ENCODE assay signal across 34 cellular contexts in the genomic region with DNA sequence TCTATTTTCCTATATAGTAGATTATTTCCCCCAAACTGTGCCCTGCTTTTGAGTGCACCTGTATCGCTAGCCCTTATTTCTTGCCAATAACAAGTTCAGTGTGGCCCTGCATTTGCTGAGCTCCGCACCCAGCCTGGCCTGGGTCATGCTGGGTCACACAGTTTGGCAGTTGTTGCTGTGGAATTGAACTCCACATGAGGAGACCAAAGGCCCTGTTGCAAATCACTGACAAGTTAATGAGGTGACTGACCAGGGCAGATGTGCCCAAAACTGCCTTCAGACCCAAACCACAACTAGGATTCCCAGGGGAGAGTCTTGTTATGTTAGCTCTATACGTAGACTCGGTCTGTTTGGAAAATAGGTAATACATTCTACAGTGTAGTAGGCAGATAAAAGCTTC. TPM values are rescaled to one million over a fixed set of nuclear protein-coding genes. Genes with fewer than 3 reads are reported as not detected.
"Had no signal": no experiment of that assay in that cellular context is flagged by ENCODE, and none has a peak within 500 bp of the region (broad histone marks: within the 10 kb centered on the region; RNA-seq: fewer than 3 reads in every experiment).

No MANE protein-coding gene starts in this region.

- H3K4me3 ChIP-seq: heart right ventricle, neural progenitor cell, smooth muscle cell, uterus had no signal

- H2AFZ ChIP-seq: neural progenitor cell, parathyroid adenoma had no signal

- H3K4me3 Mint-ChIP-seq: activated CD4-positive, alpha-beta memory T cell treated with anti-CD3 and anti-CD28 coated beads for 36 hours; activated CD4-positive, alpha-beta T cell treated with anti-CD3 and anti-CD28 coated beads, Interleukin-2, amount 10 ng/mL, durations not matched to agents 24 days and 14 days; activated naive CD4-positive, alpha-beta T cell treated with anti-CD3 and anti-CD28 coated beads, Interleukin-2, amount 10 ng/mL, durations not matched to agents 7 days and 5 days; activated naive CD8-positive, alpha-beta T cell treated with anti-CD3 and anti-CD28 coated beads, Interleukin-2, amount 10 ng/mL, durations not matched to agents 7 days and 5 days; mesothelial cell of epicardium; naive thymus-derived CD8-positive, alpha-beta T cell; neural progenitor cell; stimulated activated memory B cell treated with anti-CD40 and anti-IgM and Interleukin-4, amounts not matched to agents 10 μg/mL and 1 μg/mL and 100 μg/mL, for 72 hours; stimulated activated naive CD8-positive, alpha-beta T cell treated with anti-CD3 and anti-CD28 coated beads, Interleukin-15, amount 100 ng/mL, for 72 hours; T-helper 1 cell treated with Interleukin-12 subunit alpha and Interleukin-12 subunit beta and Interleukin-4 antibody, amounts not matched to agents 30 μg/mL and 1 μg/mL, for 36 hours; type B pancreatic cell had no signal

- H3K36me3 ChIP-seq: brain microvascular endothelial cell, heart right ventricle, neural progenitor cell, uterus had no signal

- H3K27me3 ChIP-seq: brain microvascular endothelial cell, foreskin keratinocyte, heart right ventricle, neural progenitor cell, uterus had no signal

- H3K4me2 ChIP-seq: neural progenitor cell, smooth muscle cell had no signal

- H3K79me2 ChIP-seq: parathyroid adenoma had no signal

- H3K9ac ChIP-seq: neural progenitor cell, parathyroid adenoma had no signal

- H3K4me1 Mint-ChIP-seq: activated CD4-positive, alpha-beta T cell treated with anti-CD3 and anti-CD28 coated beads, Interleukin-2, amount 10 ng/mL, durations not matched to agents 24 days and 14 days; activated naive CD4-positive, alpha-beta T cell treated with anti-CD3 and anti-CD28 coated beads, Interleukin-2, amount 10 ng/mL, durations not matched to agents 7 days and 5 days; activated naive CD8-positive, alpha-beta T cell treated with anti-CD3 and anti-CD28 coated beads, Interleukin-2, amount 10 ng/mL, durations not matched to agents 7 days and 5 days; mesothelial cell of epicardium; naive thymus-derived CD8-positive, alpha-beta T cell; stimulated activated memory B cell treated with anti-CD40 and anti-IgM and Interleukin-4, amounts not matched to agents 10 μg/mL and 1 μg/mL and 100 μg/mL, for 72 hours; stimulated activated naive CD8-positive, alpha-beta T cell treated with anti-CD3 and anti-CD28 coated beads, Interleukin-15, amount 100 ng/mL, for 72 hours had no signal

- H3K27me3 Mint-ChIP-seq: stimulated activated memory B cell treated with anti-CD40 and anti-IgM and Interleukin-4, amounts not matched to agents 10 μg/mL and 1 μg/mL and 100 μg/mL, for 72 hours had no signal

- H3K27ac Mint-ChIP-seq: activated CD4-positive, alpha-beta memory T cell treated with anti-CD3 and anti-CD28 coated beads for 36 hours; activated CD4-positive, alpha-beta T cell treated with anti-CD3 and anti-CD28 coated beads, Interleukin-2, amount 10 ng/mL, durations not matched to agents 24 days and 14 days; activated naive CD4-positive, alpha-beta T cell treated with anti-CD3 and anti-CD28 coated beads, Interleukin-2, amount 10 ng/mL, durations not matched to agents 7 days and 5 days; activated naive CD8-positive, alpha-beta T cell treated with anti-CD3 and anti-CD28 coated beads, Interleukin-2, amount 10 ng/mL, durations not matched to agents 7 days and 5 days; mesothelial cell of epicardium; naive thymus-derived CD8-positive, alpha-beta T cell; neural progenitor cell; stimulated activated naive CD8-positive, alpha-beta T cell treated with anti-CD3 and anti-CD28 coated beads, Interleukin-15, amount 100 ng/mL, for 72 hours; T-helper 1 cell treated with Interleukin-12 subunit alpha and Interleukin-12 subunit beta and Interleukin-4 antibody, amounts not matched to agents 30 μg/mL and 1 μg/mL, for 36 hours; type B pancreatic cell had no signal

- H3K9me3 Mint-ChIP-seq: activated CD4-positive, alpha-beta memory T cell treated with anti-CD3 and anti-CD28 coated beads for 36 hours; activated CD4-positive, alpha-beta T cell treated with anti-CD3 and anti-CD28 coated beads, Interleukin-2, amount 10 ng/mL, durations not matched to agents 24 days and 14 days; activated naive CD4-positive, alpha-beta T cell treated with anti-CD3 and anti-CD28 coated beads, Interleukin-2, amount 10 ng/mL, durations not matched to agents 7 days and 5 days; activated naive CD8-positive, alpha-beta T cell treated with anti-CD3 and anti-CD28 coated beads, Interleukin-2, amount 10 ng/mL, durations not matched to agents 7 days and 5 days; mesothelial cell of epicardium; naive thymus-derived CD8-positive, alpha-beta T cell; neural progenitor cell; stimulated activated memory B cell treated with anti-CD40 and anti-IgM and Interleukin-4, amounts not matched to agents 10 μg/mL and 1 μg/mL and 100 μg/mL, for 72 hours; stimulated activated naive CD8-positive, alpha-beta T cell treated with anti-CD3 and anti-CD28 coated beads, Interleukin-15, amount 100 ng/mL, for 72 hours; T-helper 1 cell treated with Interleukin-12 subunit alpha and Interleukin-12 subunit beta and Interleukin-4 antibody, amounts not matched to agents 30 μg/mL and 1 μg/mL, for 36 hours; type B pancreatic cell had no signal

- ATAC-seq: foreskin keratinocyte; naive thymus-derived CD8-positive, alpha-beta T cell; sciatic nerve; stimulated activated memory B cell treated with anti-CD40 and anti-IgM and Interleukin-4, amounts not matched to agents 10 μg/mL and 1 μg/mL and 100 μg/mL, for 72 hours; stimulated activated naive CD8-positive, alpha-beta T cell treated with anti-CD3 and anti-CD28 coated beads, Interleukin-15, amount 100 ng/mL, for 72 hours had no signal

- H3K4me1 ChIP-seq: foreskin keratinocyte, neural progenitor cell, parathyroid adenoma, uterus had no signal

- DNase-seq: activated CD4-positive, alpha-beta memory T cell treated with anti-CD3 and anti-CD28 coated beads for 36 hours; activated CD4-positive, alpha-beta T cell treated with anti-CD3 and anti-CD28 coated beads, Interleukin-2, amount 10 ng/mL, durations not matched to agents 24 days and 14 days; activated CD4-positive, CD25-positive, alpha-beta regulatory T cell treated with anti-CD3 and anti-CD28 coated beads, Interleukin-2, amount 50 U/mL, for 72 hours; activated CD8-positive, alpha-beta memory T cell treated with anti-CD3 and anti-CD28 coated beads, Interleukin-2, amount 50 U/mL, for 4 hours; activated gamma-delta T cell; activated naive CD4-positive, alpha-beta T cell treated with anti-CD3 and anti-CD28 coated beads, Interleukin-2, amount 10 ng/mL, durations not matched to agents 7 days and 5 days; activated naive CD8-positive, alpha-beta T cell treated with anti-CD3 and anti-CD28 coated beads, Interleukin-2, amount 10 ng/mL, durations not matched to agents 7 days and 5 days; activated T-cell treated with anti-CD3 and anti-CD28 coated beads, Interleukin-2, amount 50 U/mL, for 1 hour; brain microvascular endothelial cell; central memory CD4-positive, alpha-beta T cell; foreskin keratinocyte; kidney glomerular epithelial cell; naive thymus-derived CD8-positive, alpha-beta T cell; occipital lobe; stimulated activated CD4-positive, alpha-beta T cell treated with anti-CD3 and anti-CD28 coated beads, Interleukin-1b, Interleukin-23, amount 100 ng/mL, for 48 hours; stimulated activated CD4-positive, alpha-beta T cell treated with anti-CD3 and anti-CD28 coated beads, Interleukin-4, amount 100 ng/mL, for 4 hours; stimulated activated CD8-positive, alpha-beta memory T cell treated with anti-CD3 and anti-CD28 coated beads, Interleukin-4, amount 100 ng/mL, for 48 hours; stimulated activated naive CD8-positive, alpha-beta T cell treated with anti-CD3 and anti-CD28 coated beads, Interleukin-15, amount 100 ng/mL, for 72 hours; substantia nigra; T-helper 9 cell; uterus had no signal

- H3K27ac ChIP-seq: brain microvascular endothelial cell, foreskin keratinocyte, neural progenitor cell, parathyroid adenoma, uterus had no signal

- H3K9me3 ChIP-seq: heart right ventricle, uterus had no signal

- H3K36me3 Mint-ChIP-seq: activated CD4-positive, alpha-beta memory T cell treated with anti-CD3 and anti-CD28 coated beads for 36 hours; activated naive CD4-positive, alpha-beta T cell treated with anti-CD3 and anti-CD28 coated beads, Interleukin-2, amount 10 ng/mL, durations not matched to agents 7 days and 5 days; activated naive CD8-positive, alpha-beta T cell treated with anti-CD3 and anti-CD28 coated beads, Interleukin-2, amount 10 ng/mL, durations not matched to agents 7 days and 5 days; mesothelial cell of epicardium; naive thymus-derived CD8-positive, alpha-beta T cell; neural progenitor cell; type B pancreatic cell had no signal

RNA-seq across cellular contexts. Expression of a gene that starts 31.0 kb away (rescaled TPM):
- total RNA-seq: activated CD4-positive, alpha-beta memory T cell treated with anti-CD3 and anti-CD28 coated beads for 36 hours; activated CD4-positive, alpha-beta T cell treated with anti-CD3 and anti-CD28 coated beads, Interleukin-2, amount 10 ng/mL, durations not matched to agents 24 days and 14 days; activated CD8-positive, alpha-beta memory T cell treated with anti-CD3 and anti-CD28 coated beads for 36 hours; activated naive CD8-positive, alpha-beta T cell treated with anti-CD3 and anti-CD28 coated beads, Interleukin-2, amount 10 ng/mL, durations not matched to agents 7 days and 5 days; endothelial cell of umbilical vein had no signal

RNA-seq across cellular contexts. Expression of a gene that starts 31.4 kb away (rescaled TPM):
- total RNA-seq: activated CD4-positive, alpha-beta memory T cell treated with anti-CD3 and anti-CD28 coated beads for 36 hours; activated CD4-positive, alpha-beta T cell treated with anti-CD3 and anti-CD28 coated beads, Interleukin-2, amount 10 ng/mL, durations not matched to agents 24 days and 14 days; activated CD8-positive, alpha-beta memory T cell treated with anti-CD3 and anti-CD28 coated beads for 36 hours; activated naive CD8-positive, alpha-beta T cell treated with anti-CD3 and anti-CD28 coated beads, Interleukin-2, amount 10 ng/mL, durations not matched to agents 7 days and 5 days; astrocyte; endothelial cell of umbilical vein; glomerular endothelial cell; mesothelial cell of epicardium; smooth muscle cell had no signal
